26 cellular contexts compared by ENCODE assay signal in genomic region chr16:11358531-11358930, GRCh38. TPM values are rescaled to one million over a fixed set of nuclear protein-coding genes. Genes with fewer than 3 reads are reported as not detected.
DNase-seq lines count a peak whose midpoint lies in the region; ATAC-seq, FAIRE-seq and TF ChIP-seq lines count a peak whose summit lies in the region.
"Had no signal": no experiment of that assay in that cellular context is flagged by ENCODE, and none has a peak within 500 bp of the region (broad histone marks: within the 10 kb centered on the region; RNA-seq: fewer than 3 reads in every experiment).

No MANE protein-coding gene starts in this region.

- H3K4me1 ChIP-seq in HepG2 (ENCODE audit: insufficient read depth, low read length) (peaks cover 80% of the 10 kb centered on the region), right lobe of liver (peaks cover 0 to 7% (median 0%) of the 10 kb centered on the region in 4 donors), body of pancreas (peaks cover 40% of the 10 kb centered on the region), kidney (ENCODE audit: control insufficient read depth in 1 of 2, insufficient read depth in 1 of 2, low read depth in 1 of 2, low read length in 2 of 2) (peaks cover 18 to 21% of the 10 kb centered on the region in 2 donors), vagina (peaks cover 88% of the 10 kb centered on the region)

- H3K27ac ChIP-seq in HepG2 (ENCODE audit: extremely low read length, insufficient read depth, low read length) (no peak overlapping the region), right lobe of liver (no peak overlapping the region), body of pancreas (peak overlapping the region; percentile 80 to 88 (median 82)), kidney (ENCODE audit: low read depth in 2 of 2, low read length in 2 of 2) (peak overlapping the region; percentile 63 to 81), vagina (peak overlapping the region; percentile 65)

- peaks cover 17% of the 10 kb centered on the region for H3K27me3 Mint-ChIP-seq in stimulated activated memory B cell treated with anti-CD40 and anti-IgM and Interleukin-4, amounts not matched to agents 10 μg/mL and 1 μg/mL and 100 μg/mL, for 72 hours
- H3K27me3 Mint-ChIP-seq: activated naive CD4-positive, alpha-beta T cell treated with anti-CD3 and anti-CD28 coated beads, Interleukin-2, amount 50 U/mL, for 24 hours had no signal

- POLR2A ChIA-PET in HepG2 (lab: Yijun Ruan, JAX): interaction anchor here (1.6 to 8.5 kb wide), 3 partner anchors 14 to 103 kb away, joined by 4 to 77 read pairs (median 54); partner anchors contain the start of gene SOCS1

- DNase-seq in HepG2 (ENCODE audit: low spot score) (no peak), right lobe of liver (no peak), body of pancreas (no peak), kidney (no peak), vagina (ENCODE audit: extremely low spot score in 2 of 2) (no peak), DMS53 treated with DMSO at 0.1 percent for 48 hours (lab: John Stamatoyannopoulos, UW; ENCODE audit: unreplicated experiment) (no peak)
- DNase-seq: activated CD4-positive, alpha-beta T cell treated with anti-CD3 and anti-CD28 coated beads for 4 hours; activated T-cell treated with anti-CD3 and anti-CD28 coated beads for 4 hours; CD8-positive, alpha-beta memory T cell; effector memory CD4-positive, alpha-beta T cell; MV-4-11; NCI-H1436 treated with DMSO at 0.1 percent for 48 hours; NCI-H2081 treated with DMSO at 0.1 percent for 48 hours; NCI-H2227 treated with DMSO at 0.1 percent for 48 hours; NCI-H526; NK-92 treated with Interleukin-12 subunit alpha and Interleukin-12 subunit beta, amount 100 ng/mL, for 24 hours; SHP77 treated with DMSO at 0.1 percent for 48 hours; stimulated activated CD8-positive, alpha-beta memory T cell treated with anti-CD3 and anti-CD28 coated beads, Interleukin-4, amount 100 ng/mL, for 48 hours; stimulated activated naive CD8-positive, alpha-beta T cell treated with anti-CD3 and anti-CD28 coated beads, Interleukin-15, amount 100 ng/mL, for 72 hours had no signal

- H3K36me3 ChIP-seq in HepG2 (replicated peaks in 1 of 2; ENCODE audit: control insufficient read depth in 1 of 2, insufficient read depth in 2 of 2, low read length in 2 of 2) (no peaks in the 10 kb centered on the region), right lobe of liver (no peaks in the 10 kb centered on the region), body of pancreas (replicated peaks in 1 of 2; ENCODE audit: insufficient read depth in 1 of 2, low read depth in 2 of 2) (no peaks in the 10 kb centered on the region), kidney (ENCODE audit: control insufficient read depth in 1 of 2, insufficient read depth in 2 of 2, low read length in 2 of 2) (no peaks in the 10 kb centered on the region), vagina (no peaks in the 10 kb centered on the region)

- no peaks in the 10 kb centered on the region for H3K36me3 Mint-ChIP-seq in stimulated activated memory B cell treated with anti-CD40 and anti-IgM and Interleukin-4, amounts not matched to agents 10 μg/mL and 1 μg/mL and 100 μg/mL, for 72 hours
- H3K36me3 Mint-ChIP-seq: activated naive CD4-positive, alpha-beta T cell treated with anti-CD3 and anti-CD28 coated beads, Interleukin-2, amount 50 U/mL, for 24 hours; CD8-positive, alpha-beta memory T cell had no signal

- TF ChIP-seq EP300 in HepG2 (IDR thresholded peaks at IDR 0.05; ENCODE audit: low read depth in 2 of 2, low read length in 2 of 2) (no peak), HepG2 (CRISPR knock-in tag; IDR thresholded peaks at IDR 0.05; ENCODE audit: borderline replicate concordance) (no peak)

- H3K4me2 ChIP-seq in HepG2 (ENCODE audit: low read depth, low read length): no peak overlapping the region

- H3K4me1 Mint-ChIP-seq in stimulated activated memory B cell treated with anti-CD40 and anti-IgM and Interleukin-4, amounts not matched to agents 10 μg/mL and 1 μg/mL and 100 μg/mL, for 72 hours: peaks cover 75% of the 10 kb centered on the region

- WGBS in HepG2 (ENCODE audit: low lambda C conversion rate): 96% methylated on average over 7 of the region's 7 CpGs
- 77% methylated on average over 3 of the region's 7 CpGs for WGBS in right lobe of liver (ENCODE audit: insufficient coverage, low coverage, low lambda C conversion rate, missing lambda C conversion rate)
- WGBS in body of pancreas, 2 donors: 73 to 89% methylated on average over 6 to 7 of the region's 7 CpGs

- no peak for TF ChIP-seq CTCF in HepG2 (CRISPR knock-in tag; IDR thresholded peaks at IDR 0.05)
- TF ChIP-seq CTCF in right lobe of liver (IDR thresholded peaks at IDR 0.05): no peak
- TF ChIP-seq CTCF in body of pancreas (IDR thresholded peaks at IDR 0.05): no peak
- no peak for TF ChIP-seq CTCF in kidney (IDR thresholded peaks at IDR 0.05; ENCODE audit: borderline replicate concordance, extremely low read depth, insufficient read depth)
- TF ChIP-seq CTCF in vagina (IDR thresholded peaks at IDR 0.05): no peak

- no peak overlapping the region for H3K4me3 ChIP-seq in HepG2 (replicated peaks in 1 of 3; ENCODE audit: insufficient read depth in 1 of 3, low read depth in 2 of 3, low read length in 3 of 3)
- no peak overlapping the region for H3K4me3 ChIP-seq in right lobe of liver
- no peak overlapping the region for H3K4me3 ChIP-seq in body of pancreas
- H3K4me3 ChIP-seq in kidney (ENCODE audit: low read length in 2 of 2): no peak overlapping the region
- no peak overlapping the region for H3K4me3 ChIP-seq in vagina
- H3K4me3 ChIP-seq: lung had no signal

- no peak for FAIRE-seq in HepG2 (lab: Jason Lieb, UNC)
- FAIRE-seq in kidney (lab: Jason Lieb, UNC): no peak
- FAIRE-seq: frontal cortex, GM19239 had no signal

- H3K9ac ChIP-seq in HepG2 (ENCODE audit: insufficient read depth, low read depth, low read length): no peak overlapping the region
- no peak overlapping the region for H3K9ac ChIP-seq in kidney (ENCODE audit: low read length in 2 of 2)

- BruUV-seq in HepG2 (replicated peaks; lab: Mats Ljungman, UMichigan): no TSS peak

- intact Hi-C loops in HepG2 (cut with micrococcal nuclease; ENCODE audit: unreplicated experiment): no loop called here
- intact Hi-C loops in right lobe of liver (cut with DNase I): loop anchor here (5.0 to 10.0 kb wide), 2 partner anchors 381 to 384 kb away; no protein-coding TSS in a partner anchor
- intact Hi-C loops in body of pancreas (cut with DNase I): loop anchor here (5.0 kb wide), 1 partner anchor 391 kb away; no protein-coding TSS in a partner anchor
- intact Hi-C loops in kidney (cut with DNase I): loop anchor here (10.0 kb wide), 1 partner anchor 394 kb away; no protein-coding TSS in a partner anchor
- intact Hi-C loops in vagina (cut with DNase I): loop anchor here (5.0 kb wide), 2 partner anchors 101 to 396 kb away; partner anchors contain the start of gene SOCS1

- TF ChIP-seq POLR2A in HepG2 (IDR thresholded peaks at IDR 0.05; ENCODE audit: insufficient read depth in 1 of 2, low read depth in 2 of 2, low read length in 2 of 2): no peak
- no peak for TF ChIP-seq POLR2A in right lobe of liver (IDR thresholded peaks at IDR 0.05)
- TF ChIP-seq POLR2A in body of pancreas (IDR thresholded peaks at IDR 0.05): no peak
- TF ChIP-seq POLR2A in vagina (IDR thresholded peaks at IDR 0.05): no peak

- no peak overlapping the region for H3K27ac Mint-ChIP-seq in stimulated activated memory B cell treated with anti-CD40 and anti-IgM and Interleukin-4, amounts not matched to agents 10 μg/mL and 1 μg/mL and 100 μg/mL, for 72 hours
- H3K27ac Mint-ChIP-seq: activated naive CD4-positive, alpha-beta T cell treated with anti-CD3 and anti-CD28 coated beads, Interleukin-2, amount 50 U/mL, for 24 hours; CD8-positive, alpha-beta memory T cell; stimulated activated naive CD8-positive, alpha-beta T cell treated with anti-CD3 and anti-CD28 coated beads, Interleukin-15, amount 100 ng/mL, for 72 hours had no signal

- no peak for TF ChIP-seq RAD21 in HepG2 (CRISPR knock-in tag; IDR thresholded peaks at IDR 0.05)

- no peaks in the 10 kb centered on the region for H4K20me1 ChIP-seq in HepG2 (ENCODE audit: insufficient read depth, low read length)

- no peaks in the 10 kb centered on the region for H3K27me3 ChIP-seq in HepG2 (ENCODE audit: control insufficient read depth in 1 of 2, insufficient read depth in 2 of 2, low read length in 2 of 2)
- no peaks in the 10 kb centered on the region for H3K27me3 ChIP-seq in right lobe of liver
- H3K27me3 ChIP-seq in body of pancreas: no peaks in the 10 kb centered on the region
- H3K27me3 ChIP-seq in vagina: no peaks in the 10 kb centered on the region

- H2AFZ ChIP-seq in HepG2 (ENCODE audit: low read length): no peak overlapping the region

- H3K9me3 Mint-ChIP-seq in stimulated activated memory B cell treated with anti-CD40 and anti-IgM and Interleukin-4, amounts not matched to agents 10 μg/mL and 1 μg/mL and 100 μg/mL, for 72 hours: no peaks in the 10 kb centered on the region
- H3K9me3 Mint-ChIP-seq: activated naive CD4-positive, alpha-beta T cell treated with anti-CD3 and anti-CD28 coated beads, Interleukin-2, amount 50 U/mL, for 24 hours; CD8-positive, alpha-beta memory T cell; nephron; stimulated activated naive CD8-positive, alpha-beta T cell treated with anti-CD3 and anti-CD28 coated beads, Interleukin-15, amount 100 ng/mL, for 72 hours had no signal

- CTCF ChIA-PET in HepG2 (lab: Yijun Ruan, JAX; ENCODE audit: low intra/inter-chr PET ratio, low total read pairs): no interaction called here

- ATAC-seq in HepG2: no peak
- no peak for ATAC-seq in right lobe of liver
- ATAC-seq in body of pancreas: no peak
- ATAC-seq in stimulated activated memory B cell treated with anti-CD40 and anti-IgM and Interleukin-4, amounts not matched to agents 10 μg/mL and 1 μg/mL and 100 μg/mL, for 72 hours: no peak
- no peak for ATAC-seq in GM19397 (IDR thresholded peaks at IDR 0.05; ENCODE audit: unreplicated experiment)
- ATAC-seq: stimulated activated naive CD8-positive, alpha-beta T cell treated with anti-CD3 and anti-CD28 coated beads, Interleukin-15, amount 100 ng/mL, for 72 hours had no signal

- no peaks in the 10 kb centered on the region for H3K79me2 ChIP-seq in HepG2 (ENCODE audit: insufficient read depth, low read length)

- no peak overlapping the region for H3K4me3 Mint-ChIP-seq in stimulated activated memory B cell treated with anti-CD40 and anti-IgM and Interleukin-4, amounts not matched to agents 10 μg/mL and 1 μg/mL and 100 μg/mL, for 72 hours
- H3K4me3 Mint-ChIP-seq: activated naive CD4-positive, alpha-beta T cell treated with anti-CD3 and anti-CD28 coated beads, Interleukin-2, amount 50 U/mL, for 24 hours; CD8-positive, alpha-beta memory T cell; nephron; stimulated activated naive CD8-positive, alpha-beta T cell treated with anti-CD3 and anti-CD28 coated beads, Interleukin-15, amount 100 ng/mL, for 72 hours had no signal

- in situ Hi-C loops in HepG2 (cut with HindIII; ENCODE audit: extremely low pct_ligation_motif_present, low pct_unique_long_range_greater_than_20kb): no loop called here

- H3K9me3 ChIP-seq in HepG2 (ENCODE audit: low read length) (no peaks in the 10 kb centered on the region), right lobe of liver (no peaks in the 10 kb centered on the region), body of pancreas (no peaks in the 10 kb centered on the region), kidney (ENCODE audit: control insufficient read depth in 1 of 2, low read length in 2 of 2) (no peaks in the 10 kb centered on the region), vagina (no peaks in the 10 kb centered on the region)

RNA-seq across cellular contexts. Expression of gene RMI2, which starts 13.3 kb away (rescaled TPM):
- total RNA-seq in HepG2 (2016; rRNA removed; fragmentation: Illumina TruSeq; extraction: Trizol) (55.7 and 65.3 TPM in 2 replicates), right lobe of liver (1 to 10 TPM in 3 of 6 experiments, under 1 TPM in 3; 0.37 to 2.9 (median 1.0) TPM), body of pancreas (1 to 10 TPM; 1.3 to 3.0 TPM), kidney (4.6 TPM), vagina (0.74 TPM)
- total RNA-seq in HepG2 (2016; cell fraction: cytosol; rRNA removed; fragmentation: Illumina TruSeq; extraction: Trizol; ENCODE audit: low read depth): 8.6 and 11.0 TPM in 2 replicates
- total RNA-seq in HepG2 (2016; cell fraction: insoluble cytoplasmic fraction; rRNA removed; fragmentation: Illumina TruSeq; extraction: Trizol): 51.5 and 55.7 TPM in 2 replicates
- total RNA-seq in HepG2 (2016; cell fraction: membrane; rRNA removed; fragmentation: Illumina TruSeq; extraction: Trizol): 28.4 and 29.3 TPM in 2 replicates
- total RNA-seq in HepG2 (2016; cell fraction: nucleus; rRNA removed; fragmentation: Illumina TruSeq; extraction: Trizol): 23.6 and 25.7 TPM in 2 replicates
- polyA plus RNA-seq in HepG2 (2011; rRNA removed) (15.3 and 24.5 TPM in 2 replicates), kidney (ENCODE audit: insufficient read depth, low read depth, low replicate concordance) (5.2 TPM)
- polyA plus RNA-seq in HepG2 (2011; cell fraction: cytosol; rRNA removed): 18.8 and 22.1 TPM in 2 replicates
- 10.4 and 11.9 TPM in 2 replicates for polyA plus RNA-seq in HepG2 (2011; cell fraction: nucleus; rRNA removed)
- polyA plus RNA-seq in HepG2 (2012): 19.5 and 50.3 TPM in 2 replicates
- 10.8 and 11.1 TPM in 2 replicates for polyA plus RNA-seq in HepG2 (2016; cell fraction: cytosol; fragmentation: Illumina TruSeq; extraction: Trizol; ENCODE audit: low read depth)
- polyA plus RNA-seq in HepG2 (2016; cell fraction: insoluble cytoplasmic fraction; fragmentation: Illumina TruSeq; extraction: Trizol; ENCODE audit: low read depth): 90.6 and 102 TPM in 2 replicates
- polyA plus RNA-seq in HepG2 (2016; cell fraction: membrane; fragmentation: Illumina TruSeq; extraction: Trizol; ENCODE audit: low read depth): 27.3 and 29.2 TPM in 2 replicates
- polyA plus RNA-seq in HepG2 (2016; cell fraction: nucleus; fragmentation: Illumina TruSeq; extraction: Trizol; ENCODE audit: insufficient read depth, low read depth): 54.0 and 54.7 TPM in 2 replicates
- 9.1 and 22.0 TPM in 2 replicates for polyA minus RNA-seq in HepG2 (2011; rRNA and poly(A)+ RNA removed; ENCODE audit: low replicate concordance)
- 12.6 and 15.4 TPM in 2 replicates for polyA minus RNA-seq in HepG2 (2011; cell fraction: cytosol; rRNA and poly(A)+ RNA removed)
- 8.4 and 8.7 TPM in 2 replicates for polyA minus RNA-seq in HepG2 (2011; cell fraction: nucleus; rRNA and poly(A)+ RNA removed)

Comparison
In these comparisons a context has a peak if more than half of its experiments do, and no peak if none do; other contexts are left out.
1. H3K27ac ChIP-seq: peak in body of pancreas (4 of 4), kidney (2 of 2) and vagina (single experiment); none in HepG2 (single experiment) and right lobe of liver (0 of 3).